ENCODE assay signal across 8 cellular contexts in genomic region chr4:153497988-153498967, GRCh38. TPM values are rescaled to one million over a fixed set of nuclear protein-coding genes. Genes with fewer than 3 reads are reported as not detected.
DNase-seq lines count a peak whose midpoint lies in the region; ATAC-seq, FAIRE-seq and TF ChIP-seq lines count a peak whose summit lies in the region.

No MANE protein-coding gene starts in this region.

- H2BK120ac ChIP-seq in H9 (ENCODE audit: low read depth, low read length, poor library complexity, severe bottlenecking) = no peak overlapping the region

- H3K56ac ChIP-seq in H9 (ENCODE audit: insufficient read length, low read depth, low read length) = no peak overlapping the region

- H3K9me3 Mint-ChIP-seq in H9 (no peaks in the 10 kb centered on the region), CD14-positive monocyte (no peaks in the 10 kb centered on the region)

- no peak overlapping the region for H3K9ac ChIP-seq in H9 (ENCODE audit: extremely low read depth, insufficient read length, low read length)

- ATAC-seq in GM18511 (IDR thresholded peaks at IDR 0.05; ENCODE audit: unreplicated experiment) = peak; percentile 81
- peak; percentile 75 for ATAC-seq in Right ventricle myocardium superior (ENCODE audit: poor library complexity)

- H3K23me2 ChIP-seq in H9 (ENCODE audit: insufficient read length, low read depth, low read length, poor library complexity, severe bottlenecking) = no peaks in the 10 kb centered on the region

- H2AFZ ChIP-seq in H9 (ENCODE audit: low read length) = no peak overlapping the region

- H3K79me2 ChIP-seq in H9 (ENCODE audit: insufficient read depth, low read length) = peaks cover 3% of the 10 kb centered on the region; the same call in 1 of the 2 replicates

- no peaks in the 10 kb centered on the region for H3K79me1 ChIP-seq in H9 (ENCODE audit: insufficient read depth, low read depth, low read length, poor library complexity, severe bottlenecking)

- H3K27me3 Mint-ChIP-seq in H9 (ENCODE audit: low read depth) = no peaks in the 10 kb centered on the region
- H3K27me3 Mint-ChIP-seq in CD14-positive monocyte (ENCODE audit: low read depth in 3 of 3) = no peaks in the 10 kb centered on the region

- no peak overlapping the region for H4K5ac ChIP-seq in H9 (ENCODE audit: insufficient read length, low read depth, low read length)

- no peak overlapping the region for H2BK5ac ChIP-seq in H9 (ENCODE audit: insufficient read length, low read length)

- no peak overlapping the region for H3K4ac ChIP-seq in H9 (ENCODE audit: low read depth, low read length)

- WGBS in H9 (ENCODE audit: extremely low coverage, insufficient read length, low lambda C conversion rate) = no CpG with 5 or more reads among the region's 9 CpGs

- H4K20me1 ChIP-seq in H9 (ENCODE audit: control insufficient read depth, insufficient read depth, insufficient read length) = no peaks in the 10 kb centered on the region

- H3K27ac Mint-ChIP-seq in H9 (peak overlapping the region in 2 of 3 experiments; percentile 13 to 24; a peak in 3 of 7 replicates), CD14-positive monocyte (peak overlapping the region in 3 of 7 donors; percentile 38 to 58 (median 50))

- H2BK15ac ChIP-seq in H9 (ENCODE audit: low read depth, low read length) = no peak overlapping the region

- no peak overlapping the region for H3T11ph ChIP-seq in H9 (ENCODE audit: low read length)

- no peaks in the 10 kb centered on the region for H3K27me3 ChIP-seq in H9 (ENCODE audit: insufficient read depth, low read length)

- no peak overlapping the region for H3K23ac ChIP-seq in H9 (ENCODE audit: insufficient read length, low read depth, low read length)

- FAIRE-seq in RCC 7860 (lab: Jason Lieb, UNC) = no peak

- no peak overlapping the region for H2BK20ac ChIP-seq in H9 (ENCODE audit: low read depth, low read length, poor library complexity, severe bottlenecking)

- 0 out of 7 replicates have a peak, but pooled peaks cover 0 to 2% (median 0%) of the 10 kb centered on the region in 3 experiments for H3K36me3 Mint-ChIP-seq in H9 (ENCODE audit: insufficient read depth in 1 of 3, low read depth in 3 of 3)
- peaks cover 50 to 55% of the 10 kb centered on the region in 2 donors for H3K36me3 Mint-ChIP-seq in CD14-positive monocyte

- no peak overlapping the region for H3K4me3 Mint-ChIP-seq in H9
- H3K4me3 Mint-ChIP-seq in CD14-positive monocyte = no peak overlapping the region

- DNase-seq in H9 (no peak), SK-MEL-5 (ENCODE audit: low read depth, low spot score) (peak; percentile 45), Right ventricle myocardium superior (no peak), superior temporal gyrus (ENCODE audit: extremely low spot score) (peak; percentile 68), kidney tubule cell (ENCODE audit: low spot score) (no peak), CD14-positive monocyte (ENCODE audit: low spot score) (no peak), RCC 7860 (ENCODE audit: low spot score) (no peak)

- H3K14ac ChIP-seq in H9 (ENCODE audit: insufficient read depth, low read length) = no peak overlapping the region

- in situ Hi-C loops in SK-MEL-5 (cut with HindIII; ENCODE audit: low pct_unique_long_range_greater_than_20kb, low sequenced_read_pairs) = no loop called here

- H3K27ac ChIP-seq in H9 (ENCODE audit: insufficient read length, low read depth, low read length) = no peak overlapping the region

- H2AK5ac ChIP-seq in H9 (ENCODE audit: insufficient read length, low read length) = no peak overlapping the region

- TF ChIP-seq CTCF in H9 (conservative IDR thresholded peaks at IDR 0.05) (no peak), CD14-positive monocyte (IDR thresholded peaks at IDR 0.05) (no peak)

- H4K91ac ChIP-seq in H9 (ENCODE audit: insufficient read length, low read depth, low read length) = no peak overlapping the region

- H2BK12ac ChIP-seq in H9 (ENCODE audit: insufficient read length, low read depth, low read length) = no peak overlapping the region

- no peak overlapping the region for H3K4me2 ChIP-seq in H9 (ENCODE audit: insufficient read depth, insufficient read length, low read length)

- intact Hi-C loops in Right ventricle myocardium superior (cut with DNase I) = no loop called here
- intact Hi-C loops in CD14-positive monocyte (cut with micrococcal nuclease) = no loop called here

- peaks cover 3% of the 10 kb centered on the region; the same call in 1 of the 2 replicates for H3K4me1 ChIP-seq in H9 (ENCODE audit: insufficient read depth, low read length)

- H3K4me1 Mint-ChIP-seq in H9 (peaks cover 46 to 48% of the 10 kb centered on the region in 2 experiments), CD14-positive monocyte (peaks cover 26% of the 10 kb centered on the region)

- H4K8ac ChIP-seq in H9 (replicated peaks; ENCODE audit: insufficient read length, low read depth, low read length) = no peak overlapping the region

- H3K9me3 ChIP-seq in H9 (ENCODE audit: control insufficient read depth, low read depth, low read length) = no peaks in the 10 kb centered on the region

- no peak overlapping the region for H3K18ac ChIP-seq in H9 (ENCODE audit: insufficient read length, low read depth, low read length)

RNA-seq across cellular contexts. Expression of gene TMEM131L, which starts 32.1 kb away (rescaled TPM):
- total RNA-seq in H9 (2021) (14.6 and 15.9 TPM in 2 replicates), Right ventricle myocardium superior (13.7 TPM)
- 7.8 and 10.9 TPM in 2 replicates for total RNA-seq in SK-MEL-5 (2014; rRNA removed; shearing (Covaris generic))
- polyA plus RNA-seq in SK-MEL-5 (2015; cell fraction: cytosol; rRNA removed) = 6.4 and 7.1 TPM in 2 replicates
- polyA plus RNA-seq in SK-MEL-5 (2015; cell fraction: nucleus; rRNA removed) = 12.0 and 15.8 TPM in 2 replicates
- 10 to 100 TPM; 11.2 to 26.0 TPM for polyA plus RNA-seq in CD14-positive monocyte

Comparison
In these comparisons a context has a peak if more than half of its experiments do, and no peak if none do; other contexts are left out.
1. DNase-seq: peak in SK-MEL-5 (single experiment) and superior temporal gyrus (single experiment); none in H9 (single experiment), Right ventricle myocardium superior (single experiment), kidney tubule cell (single experiment), CD14-positive monocyte (single experiment) and RCC 7860 (single experiment).